ENCODE assay signal across 22 cellular contexts in genomic region chr2:30770791-30771190, GRCh38. TPM values are rescaled to one million over a fixed set of nuclear protein-coding genes. Genes with fewer than 3 reads are reported as not detected.
A peak's percentile ranks its signal among the peaks of the same experiment; 100 is the strongest.
DNase-seq lines count a peak whose midpoint lies in the region; ATAC-seq and TF ChIP-seq lines count a peak whose summit lies in the region.
"Had no signal": no experiment of that assay in that cellular context is flagged by ENCODE, and none has a peak within 500 bp of the region (broad histone marks: within the 10 kb centered on the region; RNA-seq: fewer than 3 reads in every experiment).

No MANE protein-coding gene starts in this region.

- peak; percentile 21 for DNase-seq in activated CD8-positive, alpha-beta memory T cell treated with anti-CD3 and anti-CD28 coated beads for 24 hours
- no peak for DNase-seq in activated CD8-positive, alpha-beta memory T cell treated with anti-CD3 and anti-CD28 coated beads, Interleukin-2, amount 50 U/mL, for 4 hours
- peak; percentile 89 for DNase-seq in esophagus muscularis mucosa (ENCODE audit: extremely low spot score)
- DNase-seq in neuronal stem cell (ENCODE audit: low spot score): no peak
- DNase-seq in HPDE6-E6E7 (ENCODE audit: extremely low spot score): no peak
- DNase-seq in activated gamma-delta T cell (lab: John Stamatoyannopoulos, UW): no peak
- DNase-seq: 8988T; C1 segment of cervical spinal cord; Calu3; CD8-positive, alpha-beta memory T cell; DMS153; KG1; NCI-H1105; NCI-H146; NCI-H2029; NCI-H2227 treated with DMSO at 0.1 percent for 48 hours; NCI-H510A treated with DMSO at 0.1 percent for 48 hours; NCI-H748 treated with DMSO at 0.1 percent for 48 hours; PC-9; RPMI8226; SHP77 had no signal

- H3K18ac ChIP-seq in neuronal stem cell (ENCODE audit: low read length): no peak overlapping the region

- no peak overlapping the region for H2BK5ac ChIP-seq in neuronal stem cell (ENCODE audit: low read length)

- H3K4me3 ChIP-seq in esophagus muscularis mucosa (no peak overlapping the region), neuronal stem cell (ENCODE audit: low read length in 2 of 2) (no peak overlapping the region)
- H3K4me3 ChIP-seq: PC-9 had no signal

- intact Hi-C loops in esophagus muscularis mucosa (cut with DNase I): no loop called here

- H3K27ac ChIP-seq in esophagus muscularis mucosa (replicated peaks in 1 of 4): no peak overlapping the region
- H3K27ac ChIP-seq in neuronal stem cell (replicated peaks; ENCODE audit: low read length): no peak overlapping the region
- H3K27ac ChIP-seq: PC-9 had no signal

- H3K9ac ChIP-seq in neuronal stem cell (ENCODE audit: low read depth, low read length, poor library complexity): no peak overlapping the region

- H3K4ac ChIP-seq in neuronal stem cell (ENCODE audit: low read length): no peak overlapping the region

- no peak overlapping the region for H3K4me2 ChIP-seq in neuronal stem cell (ENCODE audit: insufficient read depth, low read length, poor library complexity, severe bottlenecking)
- H3K4me2 ChIP-seq: PC-9 had no signal

- H3K4me1 ChIP-seq in esophagus muscularis mucosa: no peaks in the 10 kb centered on the region
- peaks cover 0 to 8% of the 10 kb centered on the region in 2 donors for H3K4me1 ChIP-seq in neuronal stem cell (ENCODE audit: control insufficient read depth in 2 of 2, insufficient read depth in 1 of 2, low read depth in 1 of 2, low read length in 2 of 2)

- no peak overlapping the region for H2AFZ ChIP-seq in neuronal stem cell (ENCODE audit: low read length)
- H2AFZ ChIP-seq: PC-9 had no signal

- H2BK120ac ChIP-seq in neuronal stem cell (ENCODE audit: low read depth, low read length): no peak overlapping the region

- no peak for TF ChIP-seq EP300 in esophagus muscularis mucosa (IDR thresholded peaks at IDR 0.05)

- H3K14ac ChIP-seq in neuronal stem cell (ENCODE audit: low read length): no peak overlapping the region

- no peaks in the 10 kb centered on the region for H3K9me3 ChIP-seq in esophagus muscularis mucosa
- no peaks in the 10 kb centered on the region for H3K9me3 ChIP-seq in neuronal stem cell (replicated peaks in 1 of 2; ENCODE audit: control insufficient read depth in 2 of 2, insufficient read depth in 1 of 2, low read depth in 1 of 2, low read length in 2 of 2)

- no peak overlapping the region for H2AK5ac ChIP-seq in neuronal stem cell (ENCODE audit: low read depth, low read length)

- H3K23ac ChIP-seq in neuronal stem cell (ENCODE audit: low read depth, low read length, poor library complexity): peak overlapping the region; percentile 8

- H2BK12ac ChIP-seq in neuronal stem cell (ENCODE audit: low read length): no peak overlapping the region

- 80% methylated on average over 5 of the region's 6 CpGs for WGBS in esophagus muscularis mucosa
- WGBS in neuronal stem cell (ENCODE audit: extremely low coverage in 2 of 2, insufficient read length in 2 of 2, insufficient replicate concordance in 1 of 2), 2 donors: no CpG with 5 or more reads among the region's 6 CpGs

- H3K27me3 ChIP-seq in esophagus muscularis mucosa (peaks cover 0 to 21% (median 0%) of the 10 kb centered on the region in 4 donors), neuronal stem cell (ENCODE audit: control insufficient read depth in 3 of 3, insufficient read depth in 3 of 3, low read depth in 1 of 3, low read length in 3 of 3) (no peaks in the 10 kb centered on the region)

- no peaks in the 10 kb centered on the region for H3K79me1 ChIP-seq in neuronal stem cell (ENCODE audit: low read depth, low read length)

- no peak overlapping the region for H4K8ac ChIP-seq in neuronal stem cell (ENCODE audit: low read depth, low read length)

- no peak for TF ChIP-seq POLR2A in esophagus muscularis mucosa (IDR thresholded peaks at IDR 0.05; ENCODE audit: low read depth)

- TF ChIP-seq CTCF in esophagus muscularis mucosa (IDR thresholded peaks at IDR 0.05): no peak

- no peak overlapping the region for H2BK15ac ChIP-seq in neuronal stem cell (ENCODE audit: low read length)

- H3K36me3 ChIP-seq in esophagus muscularis mucosa (no peaks in the 10 kb centered on the region), neuronal stem cell (replicated peaks in 1 of 2; ENCODE audit: control insufficient read depth in 2 of 2, insufficient read depth in 2 of 2, low read length in 2 of 2) (no peaks in the 10 kb centered on the region)

- H4K91ac ChIP-seq in neuronal stem cell (ENCODE audit: low read depth, low read length, poor library complexity): no peak overlapping the region

- no peak for ATAC-seq in GM18511 (IDR thresholded peaks at IDR 0.05; ENCODE audit: unreplicated experiment)

RNA-seq across cellular contexts. Expression of gene CAPN13, which starts 36.5 kb away (rescaled TPM):
- not detected for total RNA-seq in esophagus muscularis mucosa
- polyA plus RNA-seq in neuronal stem cell (2013, experiment 1 of 2): not detected
- not detected for polyA plus RNA-seq in neuronal stem cell (2013, experiment 2 of 2)
- total RNA-seq: CD8-positive, alpha-beta memory T cell had no signal
- polyA plus RNA-seq: CD8-positive, alpha-beta memory T cell had no signal

Comparison
In these comparisons a context has a peak if more than half of its experiments do, and no peak if none do; other contexts are left out.
1. DNase-seq: peak in activated CD8-positive, alpha-beta memory T cell treated with anti-CD3 and anti-CD28 coated beads for 24 hours (single experiment) and esophagus muscularis mucosa (single experiment); none in activated CD8-positive, alpha-beta memory T cell treated with anti-CD3 and anti-CD28 coated beads, Interleukin-2, amount 50 U/mL, for 4 hours (single experiment), neuronal stem cell (single experiment), HPDE6-E6E7 (single experiment) and activated gamma-delta T cell (single experiment).